Comparison of ENCODE assay signal across 8 cellular contexts in genomic region chr3:163935411-163935810, GRCh38.
"Had no signal": no experiment of that assay in that cellular context is flagged by ENCODE, and none has a peak within 500 bp of the region (broad histone marks: within the 10 kb centered on the region; RNA-seq: fewer than 3 reads in every experiment).

No MANE protein-coding gene starts in this region.

- H3K4me1 ChIP-seq: HAP-1 had no signal

- H3K4me3 ChIP-seq: GM23248, GM23338, HAP-1 had no signal

- H3K36me3 ChIP-seq: HAP-1 had no signal

- DNase-seq: GM23248, GOT3, H7, H9, HCEC 1CT, HFFc6 had no signal

- H3K27ac ChIP-seq: GM23248 had no signal

- H3K27ac Mint-ChIP-seq: GM23338, H9, HFFc6 had no signal

- H2AFZ ChIP-seq: GM23248, GM23338 had no signal

- H3K4me3 Mint-ChIP-seq: GM23338, H9, HFFc6 had no signal

- H3K4me1 Mint-ChIP-seq: GM23338 had no signal

- H3K9me3 Mint-ChIP-seq: GM23338, H9 had no signal

- H3K9me3 ChIP-seq: HAP-1 had no signal

- H3K4me2 ChIP-seq: GM23338 had no signal
